Comparison of ENCODE assay signal across 10 cellular contexts in genomic region chr17:76481091-76481655, GRCh38. TPM values are rescaled to one million over a fixed set of nuclear protein-coding genes. Genes with fewer than 3 reads are reported as not detected.
DNase-seq lines count a peak whose midpoint lies in the region; ATAC-seq, FAIRE-seq and TF ChIP-seq lines count a peak whose summit lies in the region.
"Had no signal": no experiment of that assay in that cellular context is flagged by ENCODE, and none has a peak within 500 bp of the region (broad histone marks: within the 10 kb centered on the region; RNA-seq: fewer than 3 reads in every experiment).

No MANE protein-coding gene starts in this region.

- no peaks in the 10 kb centered on the region for H3K9me3 Mint-ChIP-seq in activated naive CD4-positive, alpha-beta T cell treated with anti-CD3 and anti-CD28 coated beads for 36 hours
- H3K9me3 Mint-ChIP-seq in GM23338, result no peaks in the 10 kb centered on the region

- H4K20me1 ChIP-seq in K562 (replicated peaks; ENCODE audit: control insufficient read depth, insufficient read depth, low read length) (no peaks in the 10 kb centered on the region), GM23338 (replicated peaks; ENCODE audit: insufficient read depth) (no peaks in the 10 kb centered on the region)

- POLR2A ChIA-PET in K562 (lab: Yijun Ruan, JAX), result interaction anchor here (0.7 to 2.1 kb wide), 3 partner anchors 11 to 23 kb away, joined by 4 to 6 read pairs (median 6); no protein-coding TSS in a partner anchor

- no peak overlapping the region for H3K4me2 ChIP-seq in K562 (ENCODE audit: insufficient read depth, low read length)
- no peak overlapping the region for H3K4me2 ChIP-seq in GM23338

- no peak overlapping the region for H3K27ac ChIP-seq in K562 (ENCODE audit: extremely low read depth, low read depth, low read length)
- no peak overlapping the region for H3K27ac ChIP-seq in GM23338 (ENCODE audit: low read depth)

- no peaks in the 10 kb centered on the region for H3K36me3 Mint-ChIP-seq in activated naive CD4-positive, alpha-beta T cell treated with anti-CD3 and anti-CD28 coated beads for 36 hours (ENCODE audit: low read depth)
- no peaks in the 10 kb centered on the region; the same call in 2 of the 3 replicates for H3K36me3 Mint-ChIP-seq in GM23338 (ENCODE audit: low read depth)

- CTCF ChIA-PET in K562 (lab: Yijun Ruan, JAX; ENCODE audit: low intra/inter-chr PET ratio), result no interaction called here
- CTCF ChIA-PET in activated naive CD4-positive, alpha-beta T cell treated with anti-CD3 and anti-CD28 coated beads for 36 hours (lab: Charles Lee), result interaction anchor here (2.1 kb wide), 1 partner anchor 14 kb away, joined by 4 read pairs; the partner anchor contains the start of gene AANAT

- no peaks in the 10 kb centered on the region for H3F3A ChIP-seq in GM23338 (replicated peaks; ENCODE audit: low read depth)

- no peak overlapping the region for H3K27ac Mint-ChIP-seq in activated naive CD4-positive, alpha-beta T cell treated with anti-CD3 and anti-CD28 coated beads for 36 hours
- no peak overlapping the region for H3K27ac Mint-ChIP-seq in GM23338

- BruUV-seq in K562 (replicated peaks; lab: Mats Ljungman, UMichigan), result no TSS peak

- H3K4me1 Mint-ChIP-seq in activated naive CD4-positive, alpha-beta T cell treated with anti-CD3 and anti-CD28 coated beads for 36 hours (ENCODE audit: low read depth), result no peaks in the 10 kb centered on the region
- H3K4me1 Mint-ChIP-seq in GM23338, result no peaks in the 10 kb centered on the region; the same call in 2 of the 3 replicates

- TF ChIP-seq EP300 in K562 (IDR thresholded peaks at IDR 0.05; ENCODE audit: low read length), result no peak

- no peak for FAIRE-seq in K562 (lab: Jason Lieb, UNC)

- H3K9me1 ChIP-seq in K562 (ENCODE audit: control insufficient read depth, insufficient read depth, low read length), result no peaks in the 10 kb centered on the region

- H2AFZ ChIP-seq in K562 (ENCODE audit: low read depth, low read length) (no peak overlapping the region), GM23338 (no peak overlapping the region)

- H3K4me1 ChIP-seq in K562 (replicated peaks in 1 of 2; ENCODE audit: control insufficient read depth in 2 of 2, insufficient read depth in 2 of 2, low read length in 2 of 2), result peaks cover 7 to 24% of the 10 kb centered on the region in 2 experiments; a peak in 4 of 5 replicates
- no peaks in the 10 kb centered on the region for H3K4me1 ChIP-seq in GM23338 (ENCODE audit: insufficient read depth)

- H3K79me2 ChIP-seq in K562 (ENCODE audit: control insufficient read depth, insufficient read depth, low read length) (no peaks in the 10 kb centered on the region; the same call in 2 of the 3 replicates), GM23338 (replicated peaks; ENCODE audit: insufficient read depth) (no peaks in the 10 kb centered on the region)

- no peaks in the 10 kb centered on the region for H3K27me3 Mint-ChIP-seq in activated naive CD4-positive, alpha-beta T cell treated with anti-CD3 and anti-CD28 coated beads for 36 hours (ENCODE audit: low read depth)
- peaks cover 9% of the 10 kb centered on the region for H3K27me3 Mint-ChIP-seq in GM23338 (ENCODE audit: insufficient read depth, low read depth, poor library complexity)

- TF ChIP-seq RAD21 in K562 (CRISPR knock-in tag; conservative IDR thresholded peaks at IDR 0.05 in 1 of 2, IDR thresholded peaks at IDR 0.05 in 1 of 2), result no peak

- TF ChIP-seq CTCF in K562 (IDR thresholded peaks at IDR 0.05 in 2 of 3, conservative IDR thresholded peaks at IDR 0.05 in 1 of 3; ENCODE audit: insufficient read depth in 2 of 3, low read depth in 1 of 3, low read length in 3 of 3), result no peak
- no peak for TF ChIP-seq CTCF in GM23338 (conservative IDR thresholded peaks at IDR 0.05; ENCODE audit: low read depth in 2 of 2)

- no peaks in the 10 kb centered on the region for H3K9me3 ChIP-seq in K562 (replicated peaks; ENCODE audit: control insufficient read depth, insufficient read depth, low read depth, low read length)

- H3K9ac ChIP-seq in K562 (ENCODE audit: insufficient read depth in 1 of 2, low read depth in 2 of 2, low read length in 2 of 2), result peak overlapping the region in 1 of 2 experiments; percentile 26; a peak in 2 of 4 replicates

- H3K27me3 ChIP-seq in K562 (ENCODE audit: control insufficient read depth in 2 of 2, insufficient read depth in 2 of 2, low read length in 2 of 2) (peaks cover 0 to 20% of the 10 kb centered on the region in 2 experiments; a peak in 3 of 5 replicates), GM23338 (ENCODE audit: insufficient read depth) (no peaks in the 10 kb centered on the region)

- no peak overlapping the region for H3K4me3 ChIP-seq in K562
- H3K4me3 ChIP-seq in GM23338, result no peak overlapping the region

- no peak for DNase-seq in K562 (ENCODE audit: extremely low read depth in 1 of 4, low spot score in 3 of 4)
- peak; percentile 38 for DNase-seq in putamen (ENCODE audit: low spot score)
- DNase-seq in activated naive CD4-positive, alpha-beta T cell treated with anti-CD3 and anti-CD28 coated beads for 36 hours, result no peak
- DNase-seq in NCI-H187 treated with DMSO at 0.1 percent for 48 hours (lab: John Stamatoyannopoulos, UW), result no peak
- DNase-seq in NCI-H748 (lab: John Stamatoyannopoulos, UW; ENCODE audit: unreplicated experiment), result no peak
- DNase-seq in GM23338 (ENCODE audit: low spot score), result no peak

- TF ChIP-seq POLR2A in K562 (conservative IDR thresholded peaks at IDR 0.05), result no peak

- H3K36me3 ChIP-seq in K562 (ENCODE audit: control insufficient read depth, insufficient read depth, low read length) (no peaks in the 10 kb centered on the region), GM23338 (ENCODE audit: insufficient read depth) (no peaks in the 10 kb centered on the region)

- no peak overlapping the region for H3K4me3 Mint-ChIP-seq in activated naive CD4-positive, alpha-beta T cell treated with anti-CD3 and anti-CD28 coated beads for 36 hours
- H3K4me3 Mint-ChIP-seq in GM23338, result no peak overlapping the region

- 62% methylated on average over 21 of the region's 21 CpGs for WGBS in K562 (ENCODE audit: insufficient coverage, low coverage, missing lambda C conversion rate)

- ATAC-seq in GM19043 (IDR thresholded peaks at IDR 0.05; ENCODE audit: low read depth, unreplicated experiment), result peak; percentile 59
- ATAC-seq in HG03064 (IDR thresholded peaks at IDR 0.05; ENCODE audit: low read depth, unreplicated experiment), result peak; percentile 49
- no peak for ATAC-seq in K562
- no peak for ATAC-seq in GM23338

- H3K9me2 ChIP-seq in GM23338 (ENCODE audit: insufficient read depth), result no peaks in the 10 kb centered on the region

- in situ Hi-C loops in K562 (cut with MboI), result no loop called here

- intact Hi-C loops in K562 (cut with micrococcal nuclease), result no loop called here
- intact Hi-C loops in activated naive CD4-positive, alpha-beta T cell treated with anti-CD3 and anti-CD28 coated beads for 36 hours (cut with micrococcal nuclease), result no loop called here

RNA-seq across cellular contexts. Expression of gene AANAT, which starts 13.8 kb away (rescaled TPM):
- total RNA-seq in K562 (2011; cell fraction: chromatin; rRNA removed; ENCODE audit: low replicate concordance), result not detected in 2 replicates
- total RNA-seq in K562 (2011; cell fraction: nucleolus; rRNA removed), result not detected in 2 replicates
- total RNA-seq in K562 (2011; cell fraction: nucleoplasm; rRNA removed), result not detected in 2 replicates
- total RNA-seq in K562 (2014; rRNA removed) (not detected in 2 replicates), K562 (2014; rRNA removed; fragmentation: Illumina TruSeq; extraction: Trizol) (not detected in 2 replicates), K562 (2015; rRNA removed; fragmentation: Illumina TruSeq; extraction: Trizol) (not detected in 2 replicates), K562 (2021) (not detected in 2 replicates)
- polyA plus RNA-seq in K562 (2011; rRNA removed) (not detected in 2 replicates), K562 (2014; fragmentation: Illumina TruSeq; extraction: Trizol) (not detected in 2 replicates), K562 (2014; fragmentation: Nextera tagmentation; extraction: Ambion mirVana) (not detected), K562 (2014; rRNA removed) (not detected in 2 replicates), GM23338 (2016; fragmentation: Nextera tagmentation; extraction: Ambion mirVana) (0.73 and 1.0 TPM in 2 replicates)
- not detected in 2 replicates for polyA plus RNA-seq in K562 (2011; cell fraction: cytosol; rRNA removed)
- polyA plus RNA-seq in K562 (2011; cell fraction: nucleus; rRNA removed), result not detected in 2 replicates
- polyA plus RNA-seq in K562 (2012), result not detected in 2 replicates
- polyA minus RNA-seq in K562 (2011; rRNA and poly(A)+ RNA removed), result not detected in 2 replicates
- not detected in 2 replicates for polyA minus RNA-seq in K562 (2011; cell fraction: cytosol; rRNA and poly(A)+ RNA removed)
- not detected in 2 replicates for polyA minus RNA-seq in K562 (2011; cell fraction: nucleus; rRNA and poly(A)+ RNA removed)
- total RNA-seq in activated naive CD4-positive, alpha-beta T cell treated with anti-CD3 and anti-CD28 coated beads for 36 hours, result not detected
- 0.28 and 1.3 TPM in 2 replicates for total RNA-seq in GM23338 (2014; rRNA removed; shearing (Covaris generic))
- total RNA-seq: epithelial cell of proximal tubule, NCI-H460 had no signal

RNA-seq across cellular contexts. Expression of gene RHBDF2, which starts 20.1 kb away (rescaled TPM):
- total RNA-seq in K562 (2011; cell fraction: chromatin; rRNA removed; ENCODE audit: low replicate concordance), result 5.1 and 22.6 TPM in 2 replicates
- total RNA-seq in K562 (2011; cell fraction: nucleolus; rRNA removed), result 12.2 and 15.7 TPM in 2 replicates
- 4.0 and 6.5 TPM in 2 replicates for total RNA-seq in K562 (2011; cell fraction: nucleoplasm; rRNA removed)
- total RNA-seq in K562 (2014; rRNA removed) (1.5 and 4.0 TPM in 2 replicates), K562 (2014; rRNA removed; fragmentation: Illumina TruSeq; extraction: Trizol) (0.19 and 0.47 TPM in 2 replicates), K562 (2015; rRNA removed; fragmentation: Illumina TruSeq; extraction: Trizol) (0.65 and 0.75 TPM in 2 replicates), K562 (2021) (2.3 and 2.8 TPM in 2 replicates)
- polyA plus RNA-seq in K562 (2011; rRNA removed) (1.1 and 3.1 TPM in 2 replicates), K562 (2014; fragmentation: Illumina TruSeq; extraction: Trizol) (1.3 and 1.6 TPM in 2 replicates), K562 (2014; fragmentation: Nextera tagmentation; extraction: Ambion mirVana) (under 1 TPM; 0.04 to 0.06 TPM), K562 (2014; rRNA removed) (1.5 and 1.6 TPM in 2 replicates), GM23338 (2016; fragmentation: Nextera tagmentation; extraction: Ambion mirVana) (9.4 and 10.5 TPM in 2 replicates)
- polyA plus RNA-seq in K562 (2011; cell fraction: cytosol; rRNA removed), result 1.7 and 6.2 TPM in 2 replicates
- 8.1 and 13.7 TPM in 2 replicates for polyA plus RNA-seq in K562 (2011; cell fraction: nucleus; rRNA removed)
- polyA plus RNA-seq in K562 (2012), result 1.5 and 1.7 TPM in 2 replicates
- polyA minus RNA-seq in K562 (2011; rRNA and poly(A)+ RNA removed), result 0.74 and 1.6 TPM in 2 replicates
- polyA minus RNA-seq in K562 (2011; cell fraction: cytosol; rRNA and poly(A)+ RNA removed), result 2.7 and 6.3 TPM in 2 replicates
- 4.7 and 5.3 TPM in 2 replicates for polyA minus RNA-seq in K562 (2011; cell fraction: nucleus; rRNA and poly(A)+ RNA removed)
- total RNA-seq in activated naive CD4-positive, alpha-beta T cell treated with anti-CD3 and anti-CD28 coated beads for 36 hours, result 10 to 100 TPM; 13.3 to 13.4 TPM
- total RNA-seq in GM23338 (2014; rRNA removed; shearing (Covaris generic)), result 19.5 and 29.5 TPM in 2 replicates

RNA-seq across cellular contexts. Expression of gene UBE2O, which starts 28.2 kb away (rescaled TPM):
- total RNA-seq in K562 (2011; cell fraction: chromatin; rRNA removed; ENCODE audit: low replicate concordance), result 48.0 and 101 TPM in 2 replicates
- total RNA-seq in K562 (2011; cell fraction: nucleolus; rRNA removed), result 46.3 and 49.0 TPM in 2 replicates
- total RNA-seq in K562 (2011; cell fraction: nucleoplasm; rRNA removed), result 34.9 and 41.1 TPM in 2 replicates
- total RNA-seq in K562 (2014; rRNA removed), result 20.5 and 21.6 TPM in 2 replicates
- total RNA-seq in K562 (2014; rRNA removed; fragmentation: Illumina TruSeq; extraction: Trizol), result 8.8 and 10.0 TPM in 2 replicates
- total RNA-seq in K562 (2015; rRNA removed; fragmentation: Illumina TruSeq; extraction: Trizol), result 13.3 and 15.6 TPM in 2 replicates
- 36.8 and 39.7 TPM in 2 replicates for total RNA-seq in K562 (2021)
- 12.6 and 20.8 TPM in 2 replicates for polyA plus RNA-seq in K562 (2011; rRNA removed)
- 9.9 and 13.8 TPM in 2 replicates for polyA plus RNA-seq in K562 (2011; cell fraction: cytosol; rRNA removed)
- 60.0 and 60.8 TPM in 2 replicates for polyA plus RNA-seq in K562 (2011; cell fraction: nucleus; rRNA removed)
- polyA plus RNA-seq in K562 (2012), result 24.4 and 24.9 TPM in 2 replicates
- polyA plus RNA-seq in K562 (2014; fragmentation: Illumina TruSeq; extraction: Trizol), result 24.5 and 25.4 TPM in 2 replicates
- polyA plus RNA-seq in K562 (2014; fragmentation: Nextera tagmentation; extraction: Ambion mirVana), result 1 to 10 TPM; 1.6 to 1.7 TPM
- polyA plus RNA-seq in K562 (2014; rRNA removed), result 15.6 and 22.1 TPM in 2 replicates
- polyA minus RNA-seq in K562 (2011; rRNA and poly(A)+ RNA removed), result 56.4 and 69.3 TPM in 2 replicates
- polyA minus RNA-seq in K562 (2011; cell fraction: cytosol; rRNA and poly(A)+ RNA removed), result 26.6 and 31.1 TPM in 2 replicates
- 11.0 and 22.8 TPM in 2 replicates for polyA minus RNA-seq in K562 (2011; cell fraction: nucleus; rRNA and poly(A)+ RNA removed)
- 10 to 100 TPM; 18.8 TPM for total RNA-seq in activated naive CD4-positive, alpha-beta T cell treated with anti-CD3 and anti-CD28 coated beads for 36 hours
- 73.7 and 79.4 TPM in 2 replicates for total RNA-seq in GM23338 (2014; rRNA removed; shearing (Covaris generic))
- 30.4 and 30.9 TPM in 2 replicates for polyA plus RNA-seq in GM23338 (2016; fragmentation: Nextera tagmentation; extraction: Ambion mirVana)

RNA-seq across cellular contexts. Expression of gene CYGB, which starts 56.3 kb away (rescaled TPM):
- total RNA-seq in K562 (2011; cell fraction: chromatin; rRNA removed; ENCODE audit: low replicate concordance), result 0.84 TPM in 1 of 2 replicates, not detected in the other
- total RNA-seq in K562 (2011; cell fraction: nucleolus; rRNA removed), result 0.66 TPM in 1 of 2 replicates, not detected in the other
- total RNA-seq in K562 (2011; cell fraction: nucleoplasm; rRNA removed), result 1.2 TPM in 1 of 2 replicates, not detected in the other
- 0.95 TPM in 1 of 2 replicates, not detected in the other for total RNA-seq in K562 (2014; rRNA removed)
- 0.16 TPM in 1 of 2 replicates, not detected in the other for total RNA-seq in K562 (2014; rRNA removed; fragmentation: Illumina TruSeq; extraction: Trizol)
- total RNA-seq in K562 (2015; rRNA removed; fragmentation: Illumina TruSeq; extraction: Trizol), result not detected in 2 replicates
- total RNA-seq in K562 (2021), result 0.13 and 0.24 TPM in 2 replicates
- polyA plus RNA-seq in K562 (2011; rRNA removed), result 0.05 and 0.08 TPM in 2 replicates
- 0.18 and 0.40 TPM in 2 replicates for polyA plus RNA-seq in K562 (2011; cell fraction: cytosol; rRNA removed)
- polyA plus RNA-seq in K562 (2011; cell fraction: nucleus; rRNA removed), result 0.20 and 0.38 TPM in 2 replicates
- 0.09 and 0.24 TPM in 2 replicates for polyA plus RNA-seq in K562 (2012)
- 0.54 TPM in 1 of 2 replicates, not detected in the other for polyA plus RNA-seq in K562 (2014; fragmentation: Illumina TruSeq; extraction: Trizol)
- not detected for polyA plus RNA-seq in K562 (2014; fragmentation: Nextera tagmentation; extraction: Ambion mirVana)
- polyA plus RNA-seq in K562 (2014; rRNA removed), result 0.11 and 0.12 TPM in 2 replicates
- polyA minus RNA-seq in K562 (2011; rRNA and poly(A)+ RNA removed), result not detected in 2 replicates
- not detected in 2 replicates for polyA minus RNA-seq in K562 (2011; cell fraction: cytosol; rRNA and poly(A)+ RNA removed)
- polyA minus RNA-seq in K562 (2011; cell fraction: nucleus; rRNA and poly(A)+ RNA removed), result not detected in 2 replicates
- not detected for total RNA-seq in activated naive CD4-positive, alpha-beta T cell treated with anti-CD3 and anti-CD28 coated beads for 36 hours
- total RNA-seq in GM23338 (2014; rRNA removed; shearing (Covaris generic)), result 1.7 and 2.1 TPM in 2 replicates
- polyA plus RNA-seq in GM23338 (2016; fragmentation: Nextera tagmentation; extraction: Ambion mirVana), result 0.85 and 1.2 TPM in 2 replicates

RNA-seq across cellular contexts. Expression of gene PRCD, which starts 58.7 kb away (rescaled TPM):
- total RNA-seq in K562 (2011; cell fraction: chromatin; rRNA removed; ENCODE audit: low replicate concordance), result 0.14 TPM in 1 of 2 replicates, not detected in the other
- total RNA-seq in K562 (2011; cell fraction: nucleolus; rRNA removed), result not detected in 2 replicates
- not detected in 2 replicates for total RNA-seq in K562 (2011; cell fraction: nucleoplasm; rRNA removed)
- not detected in 2 replicates for total RNA-seq in K562 (2014; rRNA removed)
- total RNA-seq in K562 (2014; rRNA removed; fragmentation: Illumina TruSeq; extraction: Trizol), result not detected in 2 replicates
- not detected in 2 replicates for total RNA-seq in K562 (2015; rRNA removed; fragmentation: Illumina TruSeq; extraction: Trizol)
- 0.27 TPM in 1 of 2 replicates, not detected in the other for total RNA-seq in K562 (2021)
- 0.20 and 0.39 TPM in 2 replicates for polyA plus RNA-seq in K562 (2011; rRNA removed)
- not detected in 2 replicates for polyA plus RNA-seq in K562 (2011; cell fraction: cytosol; rRNA removed)
- polyA plus RNA-seq in K562 (2011; cell fraction: nucleus; rRNA removed), result 0.10 and 0.13 TPM in 2 replicates
- polyA plus RNA-seq in K562 (2012), result 0.26 and 0.65 TPM in 2 replicates
- polyA plus RNA-seq in K562 (2014; fragmentation: Illumina TruSeq; extraction: Trizol), result not detected in 2 replicates
- polyA plus RNA-seq in K562 (2014; fragmentation: Nextera tagmentation; extraction: Ambion mirVana), result under 1 TPM in 1 of 2 experiments, not detected in 1; 0.25 TPM
- polyA plus RNA-seq in K562 (2014; rRNA removed), result 0.21 TPM in 1 of 2 replicates, not detected in the other
- polyA minus RNA-seq in K562 (2011; rRNA and poly(A)+ RNA removed), result 0.07 TPM in 1 of 2 replicates, not detected in the other
- not detected in 2 replicates for polyA minus RNA-seq in K562 (2011; cell fraction: cytosol; rRNA and poly(A)+ RNA removed)
- polyA minus RNA-seq in K562 (2011; cell fraction: nucleus; rRNA and poly(A)+ RNA removed), result not detected in 2 replicates
- not detected for total RNA-seq in activated naive CD4-positive, alpha-beta T cell treated with anti-CD3 and anti-CD28 coated beads for 36 hours
- 0.38 and 0.50 TPM in 2 replicates for total RNA-seq in GM23338 (2014; rRNA removed; shearing (Covaris generic))
- 1.6 and 2.5 TPM in 2 replicates for polyA plus RNA-seq in GM23338 (2016; fragmentation: Nextera tagmentation; extraction: Ambion mirVana)
- total RNA-seq: NCI-H460 had no signal

Comparison
In these comparisons a context has a peak if more than half of its experiments do, and no peak if none do; other contexts are left out.
1. ATAC-seq: peak in GM19043 (single experiment) and HG03064 (single experiment); none in K562 (single experiment) and GM23338 (single experiment).